ENCODE assay signal across 1 cellular context in genomic region chr22:19446603-19447387, GRCh38.
TF ChIP-seq lines count a peak whose summit lies in the region.

No MANE protein-coding gene starts in this region.

TF ChIP-seq in K562, 482 proteins besides CTCF, POLR2A, EP300 and RAD21 (continued from another document):
- TF ChIP-seq UBTF (IDR thresholded peaks at IDR 0.05; ENCODE audit: borderline replicate concordance in 1 of 2, low read depth in 2 of 2, low read length in 2 of 2) (no peak), ZSCAN29 (IDR thresholded peaks at IDR 0.05) (0 out of 2 replicates have a peak, but pooled peaks have one; percentile 63), CREB3L1 (IDR thresholded peaks at IDR 0.05; ENCODE audit: borderline replicate concordance, low read depth) (no peak), POLR2B (IDR thresholded peaks at IDR 0.05; ENCODE audit: low read depth, partially characterized antibody) (peak; percentile 35), RBM25 (IDR thresholded peaks at IDR 0.05; ENCODE audit: low read depth, low read length, severe bottlenecking) (peak; percentile 51), ZNF146 (CRISPR knock-in tag; IDR thresholded peaks at IDR 0.05; ENCODE audit: unreplicated experiment) (no peak), DPF2 (IDR thresholded peaks at IDR 0.05) (peak; percentile 76), BRD4 (IDR thresholded peaks at IDR 0.05) (no peak)
- TF ChIP-seq, protein P1, sequence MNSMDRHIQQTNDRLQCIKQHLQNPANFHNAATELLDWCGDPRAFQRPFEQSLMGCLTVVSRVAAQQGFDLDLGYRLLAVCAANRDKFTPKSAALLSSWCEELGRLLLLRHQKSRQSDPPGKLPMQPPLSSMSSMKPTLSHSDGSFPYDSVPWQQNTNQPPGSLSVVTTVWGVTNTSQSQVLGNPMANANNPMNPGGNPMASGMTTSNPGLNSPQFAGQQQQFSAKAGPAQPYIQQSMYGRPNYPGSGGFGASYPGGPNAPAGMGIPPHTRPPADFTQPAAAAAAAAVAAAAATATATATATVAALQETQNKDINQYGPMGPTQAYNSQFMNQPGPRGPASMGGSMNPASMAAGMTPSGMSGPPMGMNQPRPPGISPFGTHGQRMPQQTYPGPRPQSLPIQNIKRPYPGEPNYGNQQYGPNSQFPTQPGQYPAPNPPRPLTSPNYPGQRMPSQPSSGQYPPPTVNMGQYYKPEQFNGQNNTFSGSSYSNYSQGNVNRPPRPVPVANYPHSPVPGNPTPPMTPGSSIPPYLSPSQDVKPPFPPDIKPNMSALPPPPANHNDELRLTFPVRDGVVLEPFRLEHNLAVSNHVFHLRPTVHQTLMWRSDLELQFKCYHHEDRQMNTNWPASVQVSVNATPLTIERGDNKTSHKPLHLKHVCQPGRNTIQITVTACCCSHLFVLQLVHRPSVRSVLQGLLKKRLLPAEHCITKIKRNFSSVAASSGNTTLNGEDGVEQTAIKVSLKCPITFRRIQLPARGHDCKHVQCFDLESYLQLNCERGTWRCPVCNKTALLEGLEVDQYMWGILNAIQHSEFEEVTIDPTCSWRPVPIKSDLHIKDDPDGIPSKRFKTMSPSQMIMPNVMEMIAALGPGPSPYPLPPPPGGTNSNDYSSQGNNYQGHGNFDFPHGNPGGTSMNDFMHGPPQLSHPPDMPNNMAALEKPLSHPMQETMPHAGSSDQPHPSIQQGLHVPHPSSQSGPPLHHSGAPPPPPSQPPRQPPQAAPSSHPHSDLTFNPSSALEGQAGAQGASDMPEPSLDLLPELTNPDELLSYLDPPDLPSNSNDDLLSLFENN (IDR thresholded peaks at IDR 0.05; ENCODE audit: low read depth in 2 of 2, low read length in 2 of 2), result no peak
- TF ChIP-seq, protein P2, sequence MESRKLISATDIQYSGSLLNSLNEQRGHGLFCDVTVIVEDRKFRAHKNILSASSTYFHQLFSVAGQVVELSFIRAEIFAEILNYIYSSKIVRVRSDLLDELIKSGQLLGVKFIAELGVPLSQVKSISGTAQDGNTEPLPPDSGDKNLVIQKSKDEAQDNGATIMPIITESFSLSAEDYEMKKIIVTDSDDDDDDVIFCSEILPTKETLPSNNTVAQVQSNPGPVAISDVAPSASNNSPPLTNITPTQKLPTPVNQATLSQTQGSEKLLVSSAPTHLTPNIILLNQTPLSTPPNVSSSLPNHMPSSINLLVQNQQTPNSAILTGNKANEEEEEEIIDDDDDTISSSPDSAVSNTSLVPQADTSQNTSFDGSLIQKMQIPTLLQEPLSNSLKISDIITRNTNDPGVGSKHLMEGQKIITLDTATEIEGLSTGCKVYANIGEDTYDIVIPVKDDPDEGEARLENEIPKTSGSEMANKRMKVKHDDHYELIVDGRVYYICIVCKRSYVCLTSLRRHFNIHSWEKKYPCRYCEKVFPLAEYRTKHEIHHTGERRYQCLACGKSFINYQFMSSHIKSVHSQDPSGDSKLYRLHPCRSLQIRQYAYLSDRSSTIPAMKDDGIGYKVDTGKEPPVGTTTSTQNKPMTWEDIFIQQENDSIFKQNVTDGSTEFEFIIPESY (CRISPR knock-in tag; IDR thresholded peaks at IDR 0.05), result no peak
